ENCODE assay signal across 12 cellular contexts in the genomic region with DNA sequence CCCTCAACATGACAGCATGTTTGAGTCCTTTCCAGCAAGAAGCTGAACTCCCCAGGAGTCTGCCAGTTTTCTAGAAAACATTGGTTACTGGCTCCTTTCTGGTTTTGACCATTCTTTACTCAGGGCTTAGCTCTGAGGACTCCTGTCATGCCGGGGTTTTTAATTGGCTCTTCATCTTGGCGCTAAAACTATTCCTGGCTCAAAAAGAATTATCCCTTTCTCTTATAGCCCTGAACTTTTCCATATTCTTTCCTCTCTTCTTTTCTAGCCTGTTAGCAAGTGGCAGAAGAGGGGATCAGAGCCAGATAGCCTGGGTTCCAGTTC. TPM values are rescaled to one million over a fixed set of nuclear protein-coding genes. Genes with fewer than 3 reads are reported as not detected.
A peak's percentile ranks its signal among the peaks of the same experiment; 100 is the strongest.
DNase-seq lines count a peak whose midpoint lies in the region; ATAC-seq, FAIRE-seq and TF ChIP-seq lines count a peak whose summit lies in the region.
"Had no signal": no experiment of that assay in that cellular context is flagged by ENCODE, and none has a peak within 500 bp of the region (broad histone marks: within the 10 kb centered on the region; RNA-seq: fewer than 3 reads in every experiment).

No MANE protein-coding gene starts in this region.

- H3K27ac ChIP-seq in K562 (ENCODE audit: extremely low read depth, low read depth, low read length), result no peak overlapping the region
- H3K27ac ChIP-seq: gastroesophageal sphincter had no signal

- H3K79me2 ChIP-seq in K562 (ENCODE audit: control insufficient read depth, insufficient read depth, low read length), result no peaks in the 10 kb centered on the region

- H3K9ac ChIP-seq in K562 (ENCODE audit: insufficient read depth in 1 of 2, low read depth in 2 of 2, low read length in 2 of 2), result no peak overlapping the region

- peaks cover 3 to 13% of the 10 kb centered on the region in 2 experiments; a peak in 3 of 5 replicates for H3K4me1 ChIP-seq in K562 (replicated peaks in 1 of 2; ENCODE audit: control insufficient read depth in 2 of 2, insufficient read depth in 2 of 2, low read length in 2 of 2)

- no peak for TF ChIP-seq CTCF in K562 (IDR thresholded peaks at IDR 0.05 in 2 of 3, conservative IDR thresholded peaks at IDR 0.05 in 1 of 3; ENCODE audit: insufficient read depth in 2 of 3, low read depth in 1 of 3, low read length in 3 of 3)

- peaks cover 11% of the 10 kb centered on the region for H3K27me3 Mint-ChIP-seq in T-helper 2 cell treated with Interferon-gamma antibody and Interleukin-4, amounts not matched to agents 5 μg/mL and 100 μg/mL, for 36 hours (ENCODE audit: low read depth)

- intact Hi-C loops in K562 (cut with micrococcal nuclease), result no loop called here

- H4K20me1 ChIP-seq in K562 (replicated peaks; ENCODE audit: control insufficient read depth, insufficient read depth, low read length), result no peaks in the 10 kb centered on the region

- H3K36me3 Mint-ChIP-seq in T-helper 2 cell treated with Interferon-gamma antibody and Interleukin-4, amounts not matched to agents 5 μg/mL and 100 μg/mL, for 36 hours (ENCODE audit: low read depth), result peaks cover 4% of the 10 kb centered on the region
- H3K36me3 Mint-ChIP-seq in stimulated activated effector memory CD8-positive, alpha-beta T cell treated with anti-CD3 and anti-CD28 coated beads, Interleukin-12 subunit alpha, Interleukin-12 subunit beta, amount 100 ng/mL, for 72 hours, result peaks cover 98% of the 10 kb centered on the region

- no TSS peak for BruUV-seq in K562 (replicated peaks; lab: Mats Ljungman, UMichigan)

- TF ChIP-seq RAD21 in K562 (CRISPR knock-in tag; conservative IDR thresholded peaks at IDR 0.05 in 1 of 2, IDR thresholded peaks at IDR 0.05 in 1 of 2), result no peak

- no peak overlapping the region for H3K4me3 ChIP-seq in K562

- CTCF ChIA-PET in K562 (lab: Yijun Ruan, JAX; ENCODE audit: low intra/inter-chr PET ratio), result no interaction called here

- no peak for FAIRE-seq in K562 (lab: Jason Lieb, UNC)

- no peaks in the 10 kb centered on the region for H3K9me1 ChIP-seq in K562 (ENCODE audit: control insufficient read depth, insufficient read depth, low read length)

- H3K4me3 Mint-ChIP-seq in T-helper 2 cell treated with Interferon-gamma antibody and Interleukin-4, amounts not matched to agents 5 μg/mL and 100 μg/mL, for 36 hours, result peak overlapping the region; percentile 62
- H3K4me3 Mint-ChIP-seq in stimulated activated effector memory CD8-positive, alpha-beta T cell treated with anti-CD3 and anti-CD28 coated beads, Interleukin-12 subunit alpha, Interleukin-12 subunit beta, amount 100 ng/mL, for 72 hours, result peak overlapping the region; percentile 31

- H3K27ac Mint-ChIP-seq in T-helper 2 cell treated with Interferon-gamma antibody and Interleukin-4, amounts not matched to agents 5 μg/mL and 100 μg/mL, for 36 hours, result no peak overlapping the region
- H3K27ac Mint-ChIP-seq in stimulated activated effector memory CD8-positive, alpha-beta T cell treated with anti-CD3 and anti-CD28 coated beads, Interleukin-12 subunit alpha, Interleukin-12 subunit beta, amount 100 ng/mL, for 72 hours, result peak overlapping the region; percentile 79

- POLR2A ChIA-PET in K562 (lab: Yijun Ruan, JAX), result interaction anchor here (0.7 kb wide), 1 partner anchor 178 kb away, joined by 3 read pairs; no protein-coding TSS in a partner anchor

- no peak for TF ChIP-seq POLR2A in K562 (conservative IDR thresholded peaks at IDR 0.05)

- TF ChIP-seq EP300 in K562 (IDR thresholded peaks at IDR 0.05; ENCODE audit: low read length), result no peak

- no peak for DNase-seq in T-helper 2 cell treated with Interferon-gamma antibody and Interleukin-4, amounts not matched to agents 5 μg/mL and 100 μg/mL, for 36 hours (ENCODE audit: low spot score)
- DNase-seq in T-helper 2 cell (no peak), K562 (ENCODE audit: extremely low read depth in 1 of 4, low spot score in 3 of 4) (no peak), NCI-H526 treated with DMSO at 0.1 percent for 48 hours (lab: John Stamatoyannopoulos, UW) (no peak)
- DNase-seq in stimulated activated effector memory CD8-positive, alpha-beta T cell treated with anti-CD3 and anti-CD28 coated beads, Interleukin-12 subunit alpha, Interleukin-12 subunit beta, amount 100 ng/mL, for 72 hours (ENCODE audit: low spot score in 2 of 2), result no peak
- DNase-seq: amniotic stem cell, NCI-H1436 treated with DMSO at 0.1 percent for 48 hours, occipital lobe had no signal

- peak; percentile 17 for ATAC-seq in HG02884 (IDR thresholded peaks at IDR 0.05; ENCODE audit: unreplicated experiment)
- ATAC-seq in K562, result no peak
- no peak for ATAC-seq in stimulated activated effector memory CD8-positive, alpha-beta T cell treated with anti-CD3 and anti-CD28 coated beads, Interleukin-12 subunit alpha, Interleukin-12 subunit beta, amount 100 ng/mL, for 72 hours
- ATAC-seq in HG03378 (IDR thresholded peaks at IDR 0.05; ENCODE audit: unreplicated experiment), result no peak
- ATAC-seq in GM21825 (IDR thresholded peaks at IDR 0.05; ENCODE audit: unreplicated experiment), result no peak
- ATAC-seq: gastroesophageal sphincter had no signal

- WGBS in K562 (ENCODE audit: insufficient coverage, low coverage, missing lambda C conversion rate), result 3% methylated on average over 2 of the region's 2 CpGs

- no peak overlapping the region for H2AFZ ChIP-seq in K562 (ENCODE audit: low read depth, low read length)

- H3K9me3 Mint-ChIP-seq in T-helper 2 cell treated with Interferon-gamma antibody and Interleukin-4, amounts not matched to agents 5 μg/mL and 100 μg/mL, for 36 hours, result no peaks in the 10 kb centered on the region
- no peaks in the 10 kb centered on the region for H3K9me3 Mint-ChIP-seq in stimulated activated effector memory CD8-positive, alpha-beta T cell treated with anti-CD3 and anti-CD28 coated beads, Interleukin-12 subunit alpha, Interleukin-12 subunit beta, amount 100 ng/mL, for 72 hours

- no peaks in the 10 kb centered on the region for H3K9me3 ChIP-seq in K562 (replicated peaks; ENCODE audit: control insufficient read depth, insufficient read depth, low read depth, low read length)
- H3K9me3 ChIP-seq: gastroesophageal sphincter had no signal

- H3K4me1 Mint-ChIP-seq in T-helper 2 cell treated with Interferon-gamma antibody and Interleukin-4, amounts not matched to agents 5 μg/mL and 100 μg/mL, for 36 hours (ENCODE audit: low read depth), result peaks cover 44% of the 10 kb centered on the region
- H3K4me1 Mint-ChIP-seq in stimulated activated effector memory CD8-positive, alpha-beta T cell treated with anti-CD3 and anti-CD28 coated beads, Interleukin-12 subunit alpha, Interleukin-12 subunit beta, amount 100 ng/mL, for 72 hours, result peaks cover 94% of the 10 kb centered on the region

- no peaks in the 10 kb centered on the region for H3K36me3 ChIP-seq in K562 (ENCODE audit: control insufficient read depth, insufficient read depth, low read length)
- H3K36me3 ChIP-seq: gastroesophageal sphincter had no signal

- peaks cover 4 to 42% of the 10 kb centered on the region in 2 experiments; a peak in 4 of 5 replicates for H3K27me3 ChIP-seq in K562 (ENCODE audit: control insufficient read depth in 2 of 2, insufficient read depth in 2 of 2, low read length in 2 of 2)
- H3K27me3 ChIP-seq: gastroesophageal sphincter had no signal

- in situ Hi-C loops in K562 (cut with MboI), result no loop called here

- H3K4me2 ChIP-seq in K562 (ENCODE audit: insufficient read depth, low read length), result no peak overlapping the region

TF ChIP-seq in K562, 482 proteins besides CTCF, POLR2A, EP300 and RAD21:
- TF ChIP-seq DDX20 (tag; IDR thresholded peaks at IDR 0.05; ENCODE audit: low read depth) (0 out of 2 replicates have a peak, but pooled peaks have one; percentile 20), USF1 (CRISPR knock-in tag; IDR thresholded peaks at IDR 0.05) (no peak)

RNA-seq across cellular contexts. Expression of gene TRAF6, which starts 59.7 kb away (rescaled TPM):
- 12.5 and 26.3 TPM in 2 replicates for total RNA-seq in K562 (2011; cell fraction: chromatin; rRNA removed; ENCODE audit: low replicate concordance)
- 6.8 and 9.1 TPM in 2 replicates for total RNA-seq in K562 (2011; cell fraction: nucleolus; rRNA removed)
- 14.2 and 23.3 TPM in 2 replicates for total RNA-seq in K562 (2011; cell fraction: nucleoplasm; rRNA removed)
- 5.0 and 6.4 TPM in 2 replicates for total RNA-seq in K562 (2014; rRNA removed)
- 8.2 and 11.6 TPM in 2 replicates for total RNA-seq in K562 (2014; rRNA removed; fragmentation: Illumina TruSeq; extraction: Trizol)
- 8.0 and 8.3 TPM in 2 replicates for total RNA-seq in K562 (2015; rRNA removed; fragmentation: Illumina TruSeq; extraction: Trizol)
- 9.2 and 10.0 TPM in 2 replicates for total RNA-seq in K562 (2021)
- polyA plus RNA-seq in K562 (2011; rRNA removed), result 10.6 and 13.1 TPM in 2 replicates
- polyA plus RNA-seq in K562 (2011; cell fraction: cytosol; rRNA removed), result 5.3 and 7.6 TPM in 2 replicates
- 16.0 and 17.9 TPM in 2 replicates for polyA plus RNA-seq in K562 (2011; cell fraction: nucleus; rRNA removed)
- polyA plus RNA-seq in K562 (2012), result 5.4 and 6.9 TPM in 2 replicates
- polyA plus RNA-seq in K562 (2014; fragmentation: Illumina TruSeq; extraction: Trizol), result 8.4 and 9.3 TPM in 2 replicates
- 1 to 10 TPM; 2.0 to 4.2 TPM for polyA plus RNA-seq in K562 (2014; fragmentation: Nextera tagmentation; extraction: Ambion mirVana)
- polyA plus RNA-seq in K562 (2014; rRNA removed), result 4.4 and 5.4 TPM in 2 replicates
- polyA minus RNA-seq in K562 (2011; rRNA and poly(A)+ RNA removed), result 16.6 and 17.1 TPM in 2 replicates
- polyA minus RNA-seq in K562 (2011; cell fraction: cytosol; rRNA and poly(A)+ RNA removed), result 7.3 and 10.0 TPM in 2 replicates
- 8.8 and 16.6 TPM in 2 replicates for polyA minus RNA-seq in K562 (2011; cell fraction: nucleus; rRNA and poly(A)+ RNA removed)
